ENCODE assay signal across 10 cellular contexts in genomic region chr3:182717216-182717615, GRCh38.
DNase-seq lines count a peak whose midpoint lies in the region; ATAC-seq and TF ChIP-seq lines count a peak whose summit lies in the region.
"Had no signal": no experiment of that assay in that cellular context is flagged by ENCODE, and none has a peak within 500 bp of the region (broad histone marks: within the 10 kb centered on the region; RNA-seq: fewer than 3 reads in every experiment).

No MANE protein-coding gene starts in this region.

- H3K27me3 ChIP-seq in PC-3 (ENCODE audit: low read length): no peaks in the 10 kb centered on the region
- no peaks in the 10 kb centered on the region for H3K27me3 ChIP-seq in uterus
- no peaks in the 10 kb centered on the region for H3K27me3 ChIP-seq in CD4-positive, alpha-beta memory T cell (ENCODE audit: insufficient read depth, low read length)

- no peaks in the 10 kb centered on the region for H3F3A ChIP-seq in PC-3 (ENCODE audit: low read length, unreplicated experiment)

- H2AFZ ChIP-seq in PC-3 (ENCODE audit: low read length): no peak overlapping the region

- no peak overlapping the region for H3K4me3 Mint-ChIP-seq in CD4-positive, alpha-beta memory T cell

- TF ChIP-seq POLR2A in uterus (IDR thresholded peaks at IDR 0.05): no peak

- no peak overlapping the region for H3K9ac ChIP-seq in PC-3 (ENCODE audit: low read length)

- DNase-seq in GM10248 (ENCODE audit: extremely low spot score): peak; percentile 37
- DNase-seq in PC-3: peak; percentile 52
- DNase-seq in uterus: no peak
- no peak for DNase-seq in T-helper 2 cell
- DNase-seq in CD4-positive, alpha-beta memory T cell: no peak
- no peak for DNase-seq in effector CD8-positive, alpha-beta T cell (lab: John Stamatoyannopoulos, UW)
- DNase-seq: NCI-H1417, SW 1271 had no signal

- H3K9me2 ChIP-seq in PC-3 (replicated peaks; ENCODE audit: low read length): no peaks in the 10 kb centered on the region

- BruUV-seq in PC-3 (replicated peaks; lab: Mats Ljungman, UMichigan): no TSS peak

- H3K4me1 Mint-ChIP-seq in CD4-positive, alpha-beta memory T cell: peaks cover 0 to 2% (median 0%) of the 10 kb centered on the region in 4 donors

- H3K36me3 Mint-ChIP-seq in CD4-positive, alpha-beta memory T cell: no peaks in the 10 kb centered on the region

- no peaks in the 10 kb centered on the region for H3K27me3 Mint-ChIP-seq in CD4-positive, alpha-beta memory T cell

- H3K4me1 ChIP-seq in PC-3 (ENCODE audit: insufficient read depth, low read length): 0 out of 2 replicates have a peak, but pooled peaks cover 3% of the 10 kb centered on the region
- no peaks in the 10 kb centered on the region for H3K4me1 ChIP-seq in uterus
- no peaks in the 10 kb centered on the region for H3K4me1 ChIP-seq in CD4-positive, alpha-beta memory T cell (ENCODE audit: insufficient read depth, low read length)

- no peak overlapping the region for H3K4me3 ChIP-seq in PC-3 (ENCODE audit: low read length)
- no peak overlapping the region for H3K4me3 ChIP-seq in uterus
- no peak overlapping the region for H3K4me3 ChIP-seq in CD4-positive, alpha-beta memory T cell (ENCODE audit: low read length in 2 of 2)

- POLR2A ChIA-PET in GM10248 (lab: Yijun Ruan, JAX): interaction anchor here (0.5 to 0.6 kb wide), 2 partner anchors 380 to 1798 kb away, joined by 3 to 6 read pairs; no protein-coding TSS in a partner anchor
- POLR2A ChIA-PET in PC-3 (lab: Charles Lee; ENCODE audit: unreplicated experiment): no interaction called here
- POLR2A ChIA-PET in CD4-positive, alpha-beta memory T cell (lab: Charles Lee; ENCODE audit: partially characterized antibody): no interaction called here

- H3K36me3 ChIP-seq in PC-3 (ENCODE audit: low read depth, low read length) (no peaks in the 10 kb centered on the region), uterus (no peaks in the 10 kb centered on the region)
- no peaks in the 10 kb centered on the region for H3K36me3 ChIP-seq in CD4-positive, alpha-beta memory T cell (ENCODE audit: insufficient read depth, low read length)

- H3K9me3 ChIP-seq in PC-3 (ENCODE audit: low read length) (no peaks in the 10 kb centered on the region), uterus (no peaks in the 10 kb centered on the region)
- no peaks in the 10 kb centered on the region for H3K9me3 ChIP-seq in CD4-positive, alpha-beta memory T cell (ENCODE audit: control insufficient read depth in 1 of 2, low read length in 2 of 2)

- no peak overlapping the region for H3K27ac Mint-ChIP-seq in CD4-positive, alpha-beta memory T cell

- no peaks in the 10 kb centered on the region for H3K9me3 Mint-ChIP-seq in CD4-positive, alpha-beta memory T cell

- H3K4me2 ChIP-seq in PC-3 (ENCODE audit: low read length): no peak overlapping the region

- CTCF ChIA-PET in GM10248 (lab: Yijun Ruan, JAX): interaction anchor here (1.0 to 7.1 kb wide), 14 partner anchors 10 to 667 kb away, joined by 3 to 57 read pairs (median 6); no protein-coding TSS in a partner anchor
- CTCF ChIA-PET in PC-3 (lab: Charles Lee): interaction anchor here (0.7 kb wide), 1 partner anchor 256 kb away, joined by 3 read pairs; no protein-coding TSS in a partner anchor
- CTCF ChIA-PET in CD4-positive, alpha-beta memory T cell (lab: Charles Lee; ENCODE audit: partially characterized antibody): interaction anchor here (1.1 to 5.5 kb wide), 5 partner anchors 9 to 120 kb away, joined by 3 to 50 read pairs (median 4); no protein-coding TSS in a partner anchor

- no peaks in the 10 kb centered on the region for H3K79me2 ChIP-seq in PC-3 (ENCODE audit: low read length)

- TF ChIP-seq CTCF in GM10248 (IDR thresholded peaks at IDR 0.05; ENCODE audit: control extremely low read depth, extremely low read depth, low read depth, missing control alignments) (no peak), PC-3 (conservative IDR thresholded peaks at IDR 0.05; ENCODE audit: low read depth, low read length) (no peak), uterus (IDR thresholded peaks at IDR 0.05) (no peak)

- H4K20me1 ChIP-seq in PC-3 (ENCODE audit: low read length): no peaks in the 10 kb centered on the region

- intact Hi-C loops in PC-3 (cut with micrococcal nuclease): no loop called here
- intact Hi-C loops in uterus (cut with DNase I; ENCODE audit: low total_unique reads): no loop called here
- intact Hi-C loops in CD4-positive, alpha-beta memory T cell (cut with micrococcal nuclease): no loop called here

- H3K27ac ChIP-seq in PC-3 (ENCODE audit: low read length): no peak overlapping the region
- H3K27ac ChIP-seq in uterus: no peak overlapping the region
- H3K27ac ChIP-seq in CD4-positive, alpha-beta memory T cell (ENCODE audit: low read depth, low read length): no peak overlapping the region

- ATAC-seq in GM19438 (IDR thresholded peaks at IDR 0.05; ENCODE audit: low read depth, unreplicated experiment): peak; percentile 89
- ATAC-seq in HG02943 (IDR thresholded peaks at IDR 0.05; ENCODE audit: low read depth, unreplicated experiment): peak; percentile 77
- peak; percentile 81 for ATAC-seq in PC-3

Comparison
In these comparisons a context has a peak if more than half of its experiments do, and no peak if none do; other contexts are left out.
1. DNase-seq: peak in GM10248 (single experiment) and PC-3 (single experiment); none in uterus (0 of 2), T-helper 2 cell (0 of 5), CD4-positive, alpha-beta memory T cell (0 of 5) and effector CD8-positive, alpha-beta T cell (single experiment).
2. Peak in every context shown above with its lines, with median percentiles within 50 percentile points of each other: ATAC-seq.